ENCODE assay signal across 11 cellular contexts in the genomic region with DNA sequence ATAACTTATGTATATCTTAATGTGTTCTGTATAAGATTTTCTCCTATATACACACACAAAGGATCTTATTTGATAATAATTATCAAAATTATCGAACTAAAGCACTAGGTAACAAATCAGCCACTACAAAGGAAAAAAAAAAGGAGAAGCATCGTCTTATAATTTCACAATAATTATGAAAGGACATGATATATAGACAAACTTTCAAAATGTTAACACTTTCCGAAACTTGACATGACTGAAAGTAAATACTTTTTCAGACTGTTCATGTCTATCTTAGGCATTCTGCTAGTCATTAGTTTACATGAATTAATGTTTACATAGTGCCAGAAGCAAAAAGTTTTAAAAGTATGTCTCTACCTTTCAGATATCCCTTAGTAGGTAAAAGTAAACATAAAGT. TPM values are rescaled to one million over a fixed set of nuclear protein-coding genes. Genes with fewer than 3 reads are reported as not detected.
DNase-seq lines count a peak whose midpoint lies in the region; ATAC-seq and TF ChIP-seq lines count a peak whose summit lies in the region.
"Had no signal": no experiment of that assay in that cellular context is flagged by ENCODE, and none has a peak within 500 bp of the region (broad histone marks: within the 10 kb centered on the region; RNA-seq: fewer than 3 reads in every experiment).

No MANE protein-coding gene starts in this region.

- H3K23ac ChIP-seq in mesenchymal stem cell (ENCODE audit: low read length in 2 of 2) = no peak overlapping the region

- DNase-seq in stimulated activated naive CD8-positive, alpha-beta T cell treated with anti-CD3 and anti-CD28 coated beads, Interleukin-15, Interleukin-2, amounts not matched to agents 100 U/mL and 50 U/mL, for 24 hours = no peak
- DNase-seq in mesenchymal stem cell (no peak), RWPE1 (ENCODE audit: low spot score) (no peak)
- DNase-seq: cortex of kidney, NCI-H1694, upper lobe of right lung had no signal

- no peaks in the 10 kb centered on the region for H3K27me3 ChIP-seq in mesenchymal stem cell (ENCODE audit: control insufficient read depth in 1 of 2, insufficient read depth in 1 of 2, low read length in 2 of 2)
- H3K27me3 ChIP-seq: upper lobe of right lung had no signal

- H3K4ac ChIP-seq in mesenchymal stem cell (ENCODE audit: low read depth in 1 of 2, low read length in 2 of 2) = no peak overlapping the region

- H3K36me3 Mint-ChIP-seq in stimulated activated naive CD8-positive, alpha-beta T cell treated with anti-CD3 and anti-CD28 coated beads, Interleukin-15, Interleukin-2, amounts not matched to agents 100 ng/mL and 50 ng/mL, for 24 hours (ENCODE audit: low read depth) = peaks cover 3% of the 10 kb centered on the region
- no peaks in the 10 kb centered on the region for H3K36me3 Mint-ChIP-seq in activated naive CD8-positive, alpha-beta T cell

- no peaks in the 10 kb centered on the region for H3K36me3 ChIP-seq in mesenchymal stem cell (ENCODE audit: control insufficient read depth in 1 of 2, insufficient read depth in 2 of 2, low read depth in 1 of 2, low read length in 2 of 2)
- H3K36me3 ChIP-seq: upper lobe of right lung had no signal

- TF ChIP-seq CTCF in RWPE1 (conservative IDR thresholded peaks at IDR 0.05; ENCODE audit: low read depth) = no peak

- H3K18ac ChIP-seq in mesenchymal stem cell (ENCODE audit: low read depth in 1 of 2, low read length in 2 of 2) = no peak overlapping the region

- POLR2A ChIA-PET in RWPE1 (lab: Yijun Ruan, JAX; ENCODE audit: low non-redundant PET) = no interaction called here

- H2BK120ac ChIP-seq in mesenchymal stem cell (ENCODE audit: low read depth, low read length) = no peak overlapping the region

- WGBS in mesenchymal stem cell = no CpG with 5 or more reads among the region's 3 CpGs

- peak overlapping the region; percentile 86 for H3K4me3 Mint-ChIP-seq in stimulated activated naive CD8-positive, alpha-beta T cell treated with anti-CD3 and anti-CD28 coated beads, Interleukin-15, Interleukin-2, amounts not matched to agents 100 ng/mL and 50 ng/mL, for 24 hours
- peak overlapping the region; percentile 91 for H3K4me3 Mint-ChIP-seq in activated naive CD8-positive, alpha-beta T cell

- H3K9me3 ChIP-seq in mesenchymal stem cell (ENCODE audit: control insufficient read depth, low read length) = no peaks in the 10 kb centered on the region
- H3K9me3 ChIP-seq: upper lobe of right lung had no signal

- H2BK5ac ChIP-seq in mesenchymal stem cell (ENCODE audit: low read depth, low read length, poor library complexity, severe bottlenecking) = no peak overlapping the region

- no peak overlapping the region for H2AK5ac ChIP-seq in mesenchymal stem cell (ENCODE audit: low read length, severe bottlenecking)

- H3K9ac ChIP-seq in mesenchymal stem cell (ENCODE audit: low read length) = peak overlapping the region; percentile 99

- H2AFZ ChIP-seq in mesenchymal stem cell (ENCODE audit: low read depth, low read length) = no peak overlapping the region

- no peak for ATAC-seq in stimulated activated naive CD8-positive, alpha-beta T cell treated with anti-CD3 and anti-CD28 coated beads, Interleukin-15, Interleukin-2, amounts not matched to agents 100 U/mL and 50 U/mL, for 24 hours
- ATAC-seq in GM21529 (IDR thresholded peaks at IDR 0.05; ENCODE audit: unreplicated experiment) = no peak
- ATAC-seq in GM21367 (IDR thresholded peaks at IDR 0.05; ENCODE audit: unreplicated experiment) = no peak
- ATAC-seq in GM21447 (IDR thresholded peaks at IDR 0.05; ENCODE audit: unreplicated experiment) = no peak
- ATAC-seq: upper lobe of right lung had no signal

- no peaks in the 10 kb centered on the region for H3K27me3 Mint-ChIP-seq in stimulated activated naive CD8-positive, alpha-beta T cell treated with anti-CD3 and anti-CD28 coated beads, Interleukin-15, Interleukin-2, amounts not matched to agents 100 ng/mL and 50 ng/mL, for 24 hours
- H3K27me3 Mint-ChIP-seq in activated naive CD8-positive, alpha-beta T cell = no peaks in the 10 kb centered on the region

- H3K27ac ChIP-seq in mesenchymal stem cell (ENCODE audit: low read length, poor library complexity, severe bottlenecking) = no peak overlapping the region
- no peak overlapping the region for H3K27ac ChIP-seq in RWPE1

- peaks cover 3% of the 10 kb centered on the region for H3K4me1 ChIP-seq in mesenchymal stem cell (ENCODE audit: control insufficient read depth, insufficient read depth, low read depth, low read length)

- H4K8ac ChIP-seq in mesenchymal stem cell (ENCODE audit: low read length) = no peak overlapping the region

- H3K4me2 ChIP-seq in mesenchymal stem cell (ENCODE audit: low read length, poor library complexity, severe bottlenecking) = no peak overlapping the region

- CTCF ChIA-PET in RWPE1 (lab: Yijun Ruan, JAX) = no interaction called here

- H3K79me1 ChIP-seq in mesenchymal stem cell (replicated peaks; ENCODE audit: low read length, poor library complexity, severe bottlenecking) = peaks cover 2% of the 10 kb centered on the region

- H3K4me3 ChIP-seq in mesenchymal stem cell (ENCODE audit: insufficient read depth in 1 of 2, low read depth in 1 of 2, low read length in 2 of 2) = peak overlapping the region in 1 of 2 experiments; percentile 16

- peak overlapping the region; percentile 95 for H3K27ac Mint-ChIP-seq in stimulated activated naive CD8-positive, alpha-beta T cell treated with anti-CD3 and anti-CD28 coated beads, Interleukin-15, Interleukin-2, amounts not matched to agents 100 ng/mL and 50 ng/mL, for 24 hours
- peak overlapping the region; percentile 99 for H3K27ac Mint-ChIP-seq in activated naive CD8-positive, alpha-beta T cell

- no peak overlapping the region for H3K14ac ChIP-seq in mesenchymal stem cell (ENCODE audit: low read length in 2 of 2)

- no peaks in the 10 kb centered on the region for H3K9me3 Mint-ChIP-seq in stimulated activated naive CD8-positive, alpha-beta T cell treated with anti-CD3 and anti-CD28 coated beads, Interleukin-15, Interleukin-2, amounts not matched to agents 100 ng/mL and 50 ng/mL, for 24 hours
- no peaks in the 10 kb centered on the region for H3K9me3 Mint-ChIP-seq in activated naive CD8-positive, alpha-beta T cell (ENCODE audit: low read depth)

- no peak overlapping the region for H2BK15ac ChIP-seq in mesenchymal stem cell (ENCODE audit: low read depth, poor library complexity, severe bottlenecking)

- H3K4me1 Mint-ChIP-seq in stimulated activated naive CD8-positive, alpha-beta T cell treated with anti-CD3 and anti-CD28 coated beads, Interleukin-15, Interleukin-2, amounts not matched to agents 100 ng/mL and 50 ng/mL, for 24 hours (ENCODE audit: low read depth) = peaks cover 70% of the 10 kb centered on the region
- H3K4me1 Mint-ChIP-seq in activated naive CD8-positive, alpha-beta T cell (ENCODE audit: low read depth) = peaks cover 60% of the 10 kb centered on the region

- no peak overlapping the region for H2BK12ac ChIP-seq in mesenchymal stem cell (ENCODE audit: low read length in 2 of 2)

- no peak overlapping the region for H4K91ac ChIP-seq in mesenchymal stem cell (ENCODE audit: low read length)

RNA-seq across cellular contexts. Expression of a gene that starts 7.3 kb away (rescaled TPM):
- polyA plus RNA-seq in mesenchymal stem cell (2013, experiment 1 of 2) = 4.3 TPM
- 3.8 TPM for polyA plus RNA-seq in mesenchymal stem cell (2013, experiment 2 of 2)
